In the genomic region with DNA sequence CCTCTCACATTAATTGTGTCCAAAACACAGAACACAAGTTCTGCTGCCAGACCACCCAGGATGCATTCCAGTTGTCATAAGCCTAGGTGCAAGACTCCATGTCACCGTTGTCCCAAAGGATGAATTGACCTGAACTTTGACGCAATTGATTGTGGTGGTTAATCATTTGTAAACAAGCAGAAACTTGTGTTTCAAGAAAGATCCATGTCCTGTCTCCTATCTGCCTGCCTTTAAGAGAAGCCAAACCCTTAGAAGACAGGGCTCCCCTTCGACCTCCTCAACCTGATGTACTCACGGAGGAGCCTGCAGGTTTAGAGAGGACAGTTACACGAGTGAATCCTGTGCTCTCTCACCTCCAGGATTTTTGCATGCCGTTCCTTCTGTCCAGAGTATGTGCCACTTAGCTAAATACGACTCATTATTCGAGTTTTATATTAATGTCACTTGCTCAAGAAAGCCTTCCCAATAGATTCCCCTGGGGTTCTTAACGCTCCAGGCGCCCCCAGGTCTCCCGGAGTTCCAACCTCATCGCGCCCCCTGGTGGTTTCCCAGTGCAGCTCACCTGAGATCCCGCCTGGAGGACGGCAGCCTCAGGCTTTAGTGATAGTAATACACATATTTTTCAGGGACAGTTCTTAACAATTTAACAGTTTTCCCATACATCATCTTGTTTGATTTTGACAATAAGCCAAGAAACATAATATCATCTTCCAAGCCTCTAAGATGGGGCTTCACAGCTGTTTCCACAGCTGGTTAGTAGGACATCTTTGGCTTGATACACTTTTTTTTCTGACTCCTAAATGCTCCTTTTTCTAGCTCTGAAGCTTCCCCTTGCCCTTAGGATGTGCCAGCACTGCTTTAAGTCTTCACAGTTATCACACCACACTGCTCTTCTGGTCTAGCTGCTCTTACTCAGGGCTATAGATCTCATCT, we compare ENCODE assay signal across 1 cellular context.
A peak's percentile ranks its signal among the peaks of the same experiment; 100 is the strongest.
TF ChIP-seq lines count a peak whose summit lies in the region.

No MANE protein-coding gene starts in this region.

TF ChIP-seq in HepG2, 621 proteins besides CTCF, POLR2A, EP300 and RAD21 (continued from another document and continues in another):
- TF ChIP-seq, protein P1, sequence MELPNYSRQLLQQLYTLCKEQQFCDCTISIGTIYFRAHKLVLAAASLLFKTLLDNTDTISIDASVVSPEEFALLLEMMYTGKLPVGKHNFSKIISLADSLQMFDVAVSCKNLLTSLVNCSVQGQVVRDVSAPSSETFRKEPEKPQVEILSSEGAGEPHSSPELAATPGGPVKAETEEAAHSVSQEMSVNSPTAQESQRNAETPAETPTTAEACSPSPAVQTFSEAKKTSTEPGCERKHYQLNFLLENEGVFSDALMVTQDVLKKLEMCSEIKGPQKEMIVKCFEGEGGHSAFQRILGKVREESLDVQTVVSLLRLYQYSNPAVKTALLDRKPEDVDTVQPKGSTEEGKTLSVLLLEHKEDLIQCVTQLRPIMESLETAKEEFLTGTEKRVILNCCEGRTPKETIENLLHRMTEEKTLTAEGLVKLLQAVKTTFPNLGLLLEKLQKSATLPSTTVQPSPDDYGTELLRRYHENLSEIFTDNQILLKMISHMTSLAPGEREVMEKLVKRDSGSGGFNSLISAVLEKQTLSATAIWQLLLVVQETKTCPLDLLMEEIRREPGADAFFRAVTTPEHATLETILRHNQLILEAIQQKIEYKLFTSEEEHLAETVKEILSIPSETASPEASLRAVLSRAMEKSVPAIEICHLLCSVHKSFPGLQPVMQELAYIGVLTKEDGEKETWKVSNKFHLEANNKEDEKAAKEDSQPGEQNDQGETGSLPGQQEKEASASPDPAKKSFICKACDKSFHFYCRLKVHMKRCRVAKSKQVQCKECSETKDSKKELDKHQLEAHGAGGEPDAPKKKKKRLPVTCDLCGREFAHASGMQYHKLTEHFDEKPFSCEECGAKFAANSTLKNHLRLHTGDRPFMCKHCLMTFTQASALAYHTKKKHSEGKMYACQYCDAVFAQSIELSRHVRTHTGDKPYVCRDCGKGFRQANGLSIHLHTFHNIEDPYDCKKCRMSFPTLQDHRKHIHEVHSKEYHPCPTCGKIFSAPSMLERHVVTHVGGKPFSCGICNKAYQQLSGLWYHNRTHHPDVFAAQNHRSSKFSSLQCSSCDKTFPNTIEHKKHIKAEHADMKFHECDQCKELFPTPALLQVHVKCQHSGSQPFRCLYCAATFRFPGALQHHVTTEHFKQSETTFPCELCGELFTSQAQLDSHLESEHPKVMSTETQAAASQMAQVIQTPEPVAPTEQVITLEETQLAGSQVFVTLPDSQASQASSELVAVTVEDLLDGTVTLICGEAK (IDR thresholded peaks at IDR 0.05): no peak
- TF ChIP-seq, protein P1 (CRISPR knock-in tag; IDR thresholded peaks at IDR 0.05): 0 out of 2 replicates have a peak, but pooled peaks have one; percentile 26
- TF ChIP-seq ZFP36 (IDR thresholded peaks at IDR 0.05; ENCODE audit: borderline replicate concordance, low read depth, low read length, partially characterized antibody): no peak
- no peak for TF ChIP-seq ZNF564 (CRISPR knock-in tag; IDR thresholded peaks at IDR 0.05)
- TF ChIP-seq ZNF556 (CRISPR knock-in tag; IDR thresholded peaks at IDR 0.05; ENCODE audit: borderline replicate concordance): no peak
- TF ChIP-seq SALL1 (CRISPR knock-in tag; IDR thresholded peaks at IDR 0.05): peak; percentile 62
- TF ChIP-seq, protein P2, sequence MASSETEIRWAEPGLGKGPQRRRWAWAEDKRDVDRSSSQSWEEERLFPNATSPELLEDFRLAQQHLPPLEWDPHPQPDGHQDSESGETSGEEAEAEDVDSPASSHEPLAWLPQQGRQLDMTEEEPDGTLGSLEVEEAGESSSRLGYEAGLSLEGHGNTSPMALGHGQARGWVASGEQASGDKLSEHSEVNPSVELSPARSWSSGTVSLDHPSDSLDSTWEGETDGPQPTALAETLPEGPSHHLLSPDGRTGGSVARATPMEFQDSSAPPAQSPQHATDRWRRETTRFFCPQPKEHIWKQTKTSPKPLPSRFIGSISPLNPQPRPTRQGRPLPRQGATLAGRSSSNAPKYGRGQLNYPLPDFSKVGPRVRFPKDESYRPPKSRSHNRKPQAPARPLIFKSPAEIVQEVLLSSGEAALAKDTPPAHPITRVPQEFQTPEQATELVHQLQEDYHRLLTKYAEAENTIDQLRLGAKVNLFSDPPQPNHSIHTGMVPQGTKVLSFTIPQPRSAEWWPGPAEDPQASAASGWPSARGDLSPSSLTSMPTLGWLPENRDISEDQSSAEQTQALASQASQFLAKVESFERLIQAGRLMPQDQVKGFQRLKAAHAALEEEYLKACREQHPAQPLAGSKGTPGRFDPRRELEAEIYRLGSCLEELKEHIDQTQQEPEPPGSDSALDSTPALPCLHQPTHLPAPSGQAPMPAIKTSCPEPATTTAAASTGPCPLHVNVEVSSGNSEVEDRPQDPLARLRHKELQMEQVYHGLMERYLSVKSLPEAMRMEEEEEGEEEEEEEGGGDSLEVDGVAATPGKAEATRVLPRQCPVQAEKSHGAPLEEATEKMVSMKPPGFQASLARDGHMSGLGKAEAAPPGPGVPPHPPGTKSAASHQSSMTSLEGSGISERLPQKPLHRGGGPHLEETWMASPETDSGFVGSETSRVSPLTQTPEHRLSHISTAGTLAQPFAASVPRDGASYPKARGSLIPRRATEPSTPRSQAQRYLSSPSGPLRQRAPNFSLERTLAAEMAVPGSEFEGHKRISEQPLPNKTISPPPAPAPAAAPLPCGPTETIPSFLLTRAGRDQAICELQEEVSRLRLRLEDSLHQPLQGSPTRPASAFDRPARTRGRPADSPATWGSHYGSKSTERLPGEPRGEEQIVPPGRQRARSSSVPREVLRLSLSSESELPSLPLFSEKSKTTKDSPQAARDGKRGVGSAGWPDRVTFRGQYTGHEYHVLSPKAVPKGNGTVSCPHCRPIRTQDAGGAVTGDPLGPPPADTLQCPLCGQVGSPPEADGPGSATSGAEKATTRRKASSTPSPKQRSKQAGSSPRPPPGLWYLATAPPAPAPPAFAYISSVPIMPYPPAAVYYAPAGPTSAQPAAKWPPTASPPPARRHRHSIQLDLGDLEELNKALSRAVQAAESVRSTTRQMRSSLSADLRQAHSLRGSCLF (CRISPR knock-in tag; IDR thresholded peaks at IDR 0.05; ENCODE audit: borderline replicate concordance): no peak
- TF ChIP-seq, protein P3, sequence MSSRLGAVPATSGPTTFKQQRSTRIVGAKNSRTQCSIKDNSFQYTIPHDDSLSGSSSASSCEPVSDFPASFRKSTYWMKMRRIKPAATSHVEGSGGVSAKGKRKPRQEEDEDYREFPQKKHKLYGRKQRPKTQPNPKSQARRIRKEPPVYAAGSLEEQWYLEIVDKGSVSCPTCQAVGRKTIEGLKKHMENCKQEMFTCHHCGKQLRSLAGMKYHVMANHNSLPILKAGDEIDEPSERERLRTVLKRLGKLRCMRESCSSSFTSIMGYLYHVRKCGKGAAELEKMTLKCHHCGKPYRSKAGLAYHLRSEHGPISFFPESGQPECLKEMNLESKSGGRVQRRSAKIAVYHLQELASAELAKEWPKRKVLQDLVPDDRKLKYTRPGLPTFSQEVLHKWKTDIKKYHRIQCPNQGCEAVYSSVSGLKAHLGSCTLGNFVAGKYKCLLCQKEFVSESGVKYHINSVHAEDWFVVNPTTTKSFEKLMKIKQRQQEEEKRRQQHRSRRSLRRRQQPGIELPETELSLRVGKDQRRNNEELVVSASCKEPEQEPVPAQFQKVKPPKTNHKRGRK (CRISPR knock-in tag; IDR thresholded peaks at IDR 0.05): no peak
- TF ChIP-seq SOX5 (CRISPR knock-in tag; IDR thresholded peaks at IDR 0.05; ENCODE audit: borderline replicate concordance): peak; percentile 20; the same call in 1 of the 2 replicates
- TF ChIP-seq SRSF4 (IDR thresholded peaks at IDR 0.05; ENCODE audit: low read depth, low read length, poor library complexity, severe bottlenecking): no peak
- TF ChIP-seq, protein P4, sequence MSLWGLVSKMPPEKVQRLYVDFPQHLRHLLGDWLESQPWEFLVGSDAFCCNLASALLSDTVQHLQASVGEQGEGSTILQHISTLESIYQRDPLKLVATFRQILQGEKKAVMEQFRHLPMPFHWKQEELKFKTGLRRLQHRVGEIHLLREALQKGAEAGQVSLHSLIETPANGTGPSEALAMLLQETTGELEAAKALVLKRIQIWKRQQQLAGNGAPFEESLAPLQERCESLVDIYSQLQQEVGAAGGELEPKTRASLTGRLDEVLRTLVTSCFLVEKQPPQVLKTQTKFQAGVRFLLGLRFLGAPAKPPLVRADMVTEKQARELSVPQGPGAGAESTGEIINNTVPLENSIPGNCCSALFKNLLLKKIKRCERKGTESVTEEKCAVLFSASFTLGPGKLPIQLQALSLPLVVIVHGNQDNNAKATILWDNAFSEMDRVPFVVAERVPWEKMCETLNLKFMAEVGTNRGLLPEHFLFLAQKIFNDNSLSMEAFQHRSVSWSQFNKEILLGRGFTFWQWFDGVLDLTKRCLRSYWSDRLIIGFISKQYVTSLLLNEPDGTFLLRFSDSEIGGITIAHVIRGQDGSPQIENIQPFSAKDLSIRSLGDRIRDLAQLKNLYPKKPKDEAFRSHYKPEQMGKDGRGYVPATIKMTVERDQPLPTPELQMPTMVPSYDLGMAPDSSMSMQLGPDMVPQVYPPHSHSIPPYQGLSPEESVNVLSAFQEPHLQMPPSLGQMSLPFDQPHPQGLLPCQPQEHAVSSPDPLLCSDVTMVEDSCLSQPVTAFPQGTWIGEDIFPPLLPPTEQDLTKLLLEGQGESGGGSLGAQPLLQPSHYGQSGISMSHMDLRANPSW (CRISPR knock-in tag; IDR thresholded peaks at IDR 0.05; ENCODE audit: borderline replicate concordance): no peak
- TF ChIP-seq NR3C1 (CRISPR knock-in tag; IDR thresholded peaks at IDR 0.05): no peak
- no peak for TF ChIP-seq NR1H2 (CRISPR knock-in tag; IDR thresholded peaks at IDR 0.05; ENCODE audit: borderline replicate concordance, low read depth)
- TF ChIP-seq, protein P5, sequence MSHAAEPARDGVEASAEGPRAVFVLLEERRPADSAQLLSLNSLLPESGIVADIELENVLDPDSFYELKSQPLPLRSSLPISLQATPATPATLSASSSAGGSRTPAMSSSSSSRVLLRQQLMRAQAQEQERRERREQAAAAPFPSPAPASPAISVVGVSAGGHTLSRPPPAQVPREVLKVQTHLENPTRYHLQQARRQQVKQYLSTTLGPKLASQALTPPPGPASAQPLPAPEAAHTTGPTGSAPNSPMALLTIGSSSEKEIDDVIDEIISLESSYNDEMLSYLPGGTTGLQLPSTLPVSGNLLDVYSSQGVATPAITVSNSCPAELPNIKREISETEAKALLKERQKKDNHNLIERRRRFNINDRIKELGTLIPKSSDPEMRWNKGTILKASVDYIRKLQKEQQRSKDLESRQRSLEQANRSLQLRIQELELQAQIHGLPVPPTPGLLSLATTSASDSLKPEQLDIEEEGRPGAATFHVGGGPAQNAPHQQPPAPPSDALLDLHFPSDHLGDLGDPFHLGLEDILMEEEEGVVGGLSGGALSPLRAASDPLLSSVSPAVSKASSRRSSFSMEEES (CRISPR knock-in tag; IDR thresholded peaks at IDR 0.05): no peak
- TF ChIP-seq AGO2 (optimal IDR thresholded peaks at IDR 0.05; ENCODE audit: low read depth, low read length): no peak
- no peak for TF ChIP-seq AGO1 (IDR thresholded peaks at IDR 0.05; ENCODE audit: low read depth, low read length, poor library complexity, severe bottlenecking)
- TF ChIP-seq ZNF660 (CRISPR knock-in tag; IDR thresholded peaks at IDR 0.05; ENCODE audit: borderline replicate concordance, low read depth): no peak
- TF ChIP-seq ZNF460 (CRISPR knock-in tag; IDR thresholded peaks at IDR 0.05; ENCODE audit: borderline replicate concordance): no peak
- no peak for TF ChIP-seq BORCS8-MEF2B (CRISPR knock-in tag; IDR thresholded peaks at IDR 0.05)
- TF ChIP-seq FOXP1 (IDR thresholded peaks at IDR 0.05): no peak
- peak; percentile 69; the same call in 1 of the 2 replicates for TF ChIP-seq FOXP1 (CRISPR knock-in tag; IDR thresholded peaks at IDR 0.05)
- TF ChIP-seq, protein P6, sequence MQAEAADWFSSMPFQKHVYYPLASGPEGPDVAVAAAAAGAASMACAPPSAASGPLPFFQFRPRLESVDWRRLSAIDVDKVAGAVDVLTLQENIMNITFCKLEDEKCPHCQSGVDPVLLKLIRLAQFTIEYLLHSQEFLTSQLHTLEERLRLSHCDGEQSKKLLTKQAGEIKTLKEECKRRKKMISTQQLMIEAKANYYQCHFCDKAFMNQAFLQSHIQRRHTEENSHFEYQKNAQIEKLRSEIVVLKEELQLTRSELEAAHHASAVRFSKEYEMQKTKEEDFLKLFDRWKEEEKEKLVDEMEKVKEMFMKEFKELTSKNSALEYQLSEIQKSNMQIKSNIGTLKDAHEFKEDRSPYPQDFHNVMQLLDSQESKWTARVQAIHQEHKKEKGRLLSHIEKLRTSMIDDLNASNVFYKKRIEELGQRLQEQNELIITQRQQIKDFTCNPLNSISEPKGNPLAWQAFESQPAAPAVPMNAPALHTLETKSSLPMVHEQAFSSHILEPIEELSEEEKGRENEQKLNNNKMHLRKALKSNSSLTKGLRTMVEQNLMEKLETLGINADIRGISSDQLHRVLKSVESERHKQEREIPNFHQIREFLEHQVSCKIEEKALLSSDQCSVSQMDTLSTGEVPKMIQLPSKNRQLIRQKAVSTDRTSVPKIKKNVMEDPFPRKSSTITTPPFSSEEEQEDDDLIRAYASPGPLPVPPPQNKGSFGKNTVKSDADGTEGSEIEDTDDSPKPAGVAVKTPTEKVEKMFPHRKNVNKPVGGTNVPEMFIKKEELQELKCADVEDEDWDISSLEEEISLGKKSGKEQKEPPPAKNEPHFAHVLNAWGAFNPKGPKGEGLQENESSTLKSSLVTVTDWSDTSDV (CRISPR knock-in tag; IDR thresholded peaks at IDR 0.05): no peak
